ENCODE assay signal across 28 cellular contexts in the genomic region with DNA sequence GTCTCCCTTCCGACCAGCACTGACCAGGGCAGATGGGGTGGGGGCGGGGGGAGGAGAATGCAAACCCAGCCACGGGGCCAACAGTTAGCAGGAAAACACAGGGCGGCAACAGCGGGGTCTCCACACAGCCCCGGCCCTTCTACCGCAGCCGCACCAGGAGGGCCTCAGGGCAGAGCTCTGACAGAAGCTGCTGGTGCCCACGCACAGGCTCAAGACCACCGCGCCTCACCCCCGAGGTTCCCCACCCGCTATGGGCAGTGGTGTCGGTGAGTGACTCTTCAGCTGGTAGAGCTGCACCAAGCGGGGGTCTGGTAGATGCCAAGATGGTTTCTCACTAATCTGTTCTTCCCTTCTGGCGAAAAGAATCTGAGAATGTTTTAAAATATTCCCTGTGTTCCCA. TPM values are rescaled to one million over a fixed set of nuclear protein-coding genes. Genes with fewer than 3 reads are reported as not detected.
"Had no signal": no experiment of that assay in that cellular context is flagged by ENCODE, and none has a peak within 500 bp of the region (broad histone marks: within the 10 kb centered on the region; RNA-seq: fewer than 3 reads in every experiment).

No MANE protein-coding gene starts in this region.

- H3K4me1 ChIP-seq: heart right ventricle, neural progenitor cell, prostate gland, uterus had no signal

- DNase-seq: dermis blood vessel endothelial cell; effector memory CD8-positive, alpha-beta T cell; erythroblast; esophagus squamous epithelium; foreskin melanocyte; glutamatergic neuron; heart right ventricle; left cardiac atrium; mammary epithelial cell; mesendoderm; midbrain; naive thymus-derived CD4-positive, alpha-beta T cell; nucleus accumbens; spleen; stimulated activated CD4-positive, alpha-beta T cell treated with anti-CD3 and anti-CD28 coated beads, Interleukin-2, amount 100 ng/mL, for 48 hours; stimulated activated naive B cell treated with anti-CD40 and anti-IgM and Interleukin-4, amounts not matched to agents 10 μg/mL and 1 μg/mL and 100 μg/mL, for 72 hours; transverse colon; upper lobe of right lung; uterus had no signal

- H3K36me3 ChIP-seq: neural progenitor cell, prostate gland, uterus had no signal

- H3K9me3 ChIP-seq: esophagus squamous epithelium, left lung, prostate gland, right atrium auricular region, transverse colon, upper lobe of right lung, uterus had no signal

- H3K4me3 ChIP-seq: coronary artery, esophagus squamous epithelium, heart right ventricle, left lung, neural progenitor cell, prostate gland, right atrium auricular region, skin epidermis, spleen, transverse colon, upper lobe of right lung, uterus had no signal

- H3K27ac ChIP-seq: coronary artery, esophagus squamous epithelium, heart right ventricle, left lung, neural progenitor cell, prostate gland, right atrium auricular region, skin epidermis, spleen, transverse colon, upper lobe of right lung, uterus had no signal

- H3K4me3 Mint-ChIP-seq: effector memory CD8-positive, alpha-beta T cell; nephron; neural progenitor cell; stimulated activated naive B cell treated with anti-CD40 and anti-IgM and Interleukin-4, amounts not matched to agents 10 μg/mL and 1 μg/mL and 100 μg/mL, for 72 hours; stimulated activated naive CD8-positive, alpha-beta T cell treated with anti-CD3 and anti-CD28 coated beads, Interleukin-15, Interleukin-2, amounts not matched to agents 100 ng/mL and 50 ng/mL, for 24 hours had no signal

- ATAC-seq: effector memory CD8-positive, alpha-beta T cell; heart right ventricle; left cardiac atrium; left lung; naive thymus-derived CD4-positive, alpha-beta T cell; stimulated activated naive B cell treated with anti-CD40 and anti-IgM and Interleukin-4, amounts not matched to agents 10 μg/mL and 1 μg/mL and 100 μg/mL, for 72 hours; upper lobe of right lung had no signal

- H3K4me1 Mint-ChIP-seq: nephron, neural progenitor cell had no signal

- H3K27me3 Mint-ChIP-seq: effector memory CD8-positive, alpha-beta T cell; naive thymus-derived CD4-positive, alpha-beta T cell; stimulated activated naive B cell treated with anti-CD40 and anti-IgM and Interleukin-4, amounts not matched to agents 10 μg/mL and 1 μg/mL and 100 μg/mL, for 72 hours; stimulated activated naive CD8-positive, alpha-beta T cell treated with anti-CD3 and anti-CD28 coated beads, Interleukin-15, Interleukin-2, amounts not matched to agents 100 ng/mL and 50 ng/mL, for 24 hours had no signal

- H3K27me3 ChIP-seq: esophagus squamous epithelium, heart right ventricle, left lung, neural progenitor cell, right atrium auricular region, spleen, transverse colon, upper lobe of right lung, uterus had no signal

- H3K27ac Mint-ChIP-seq: effector memory CD8-positive, alpha-beta T cell; naive thymus-derived CD4-positive, alpha-beta T cell; nephron; neural progenitor cell; stimulated activated naive B cell treated with anti-CD40 and anti-IgM and Interleukin-4, amounts not matched to agents 10 μg/mL and 1 μg/mL and 100 μg/mL, for 72 hours; stimulated activated naive CD8-positive, alpha-beta T cell treated with anti-CD3 and anti-CD28 coated beads, Interleukin-15, Interleukin-2, amounts not matched to agents 100 ng/mL and 50 ng/mL, for 24 hours had no signal

RNA-seq across cellular contexts. Expression of a gene that starts 17.0 kb away (rescaled TPM):
- total RNA-seq: dermis blood vessel endothelial cell, esophagus squamous epithelium, kidney epithelial cell, left cardiac atrium, mammary epithelial cell, right atrium auricular region had no signal
- polyA plus RNA-seq: mammary epithelial cell had no signal
